8 cellular contexts compared by ENCODE assay signal in genomic region chr14:35044939-35045797, GRCh38. TPM values are rescaled to one million over a fixed set of nuclear protein-coding genes. Genes with fewer than 3 reads are reported as not detected.
DNase-seq lines count a peak whose midpoint lies in the region; ATAC-seq and FAIRE-seq lines count a peak whose summit lies in the region.

No MANE protein-coding gene starts in this region.

- peaks cover 2% of the 10 kb centered on the region for H3K36me3 Mint-ChIP-seq in activated naive CD4-positive, alpha-beta T cell treated with anti-CD3 and anti-CD28 coated beads for 36 hours (ENCODE audit: low read depth)
- peaks cover 8% of the 10 kb centered on the region for H3K36me3 Mint-ChIP-seq in activated T-helper 1 cell treated with anti-CD3 and anti-CD28 coated beads, Interleukin-12 subunit alpha, Interleukin-12 subunit beta, Interleukin-2, Interleukin-4 antibody, amounts not matched to agents 30 ng/mL and 10 ng/mL and 1 ng/mL, durations not matched to agents 14 hours and 24 hours and 36 hours (ENCODE audit: low read depth)

- ATAC-seq in right cardiac atrium (no peak), HG02759 (IDR thresholded peaks at IDR 0.05; ENCODE audit: unreplicated experiment) (no peak)

- peak overlapping the region; percentile 91 for H3K27ac ChIP-seq in right cardiac atrium (ENCODE audit: low read length)
- peak overlapping the region; percentile 96 to 100 for H3K27ac ChIP-seq in small intestine (ENCODE audit: low read depth in 1 of 2, low read length in 1 of 2)

- intact Hi-C loops in activated naive CD4-positive, alpha-beta T cell treated with anti-CD3 and anti-CD28 coated beads for 36 hours (cut with micrococcal nuclease) = loop anchor here (5.0 to 10.0 kb wide), 8 partner anchors 328 to 1270 kb away; partner anchors contain the start of genes BRMS1L, EAPP, RALGAPA1 and SPTSSA
- intact Hi-C loops in activated T-helper 1 cell treated with anti-CD3 and anti-CD28 coated beads, Interleukin-12 subunit alpha, Interleukin-12 subunit beta, Interleukin-2, Interleukin-4 antibody, amounts not matched to agents 30 ng/mL and 10 ng/mL and 1 ng/mL, durations not matched to agents 14 hours and 24 hours and 36 hours (cut with micrococcal nuclease) = loop anchor here (2.0 to 5.0 kb wide), 4 partner anchors 36 to 782 kb away; partner anchors contain the start of genes BRMS1L, CFL2 and EAPP
- intact Hi-C loops in right cardiac atrium (cut with DNase I) = no loop called here

- no peaks in the 10 kb centered on the region for H3K9me3 Mint-ChIP-seq in activated naive CD4-positive, alpha-beta T cell treated with anti-CD3 and anti-CD28 coated beads for 36 hours
- no peaks in the 10 kb centered on the region for H3K9me3 Mint-ChIP-seq in activated T-helper 1 cell treated with anti-CD3 and anti-CD28 coated beads, Interleukin-12 subunit alpha, Interleukin-12 subunit beta, Interleukin-2, Interleukin-4 antibody, amounts not matched to agents 30 ng/mL and 10 ng/mL and 1 ng/mL, durations not matched to agents 14 hours and 24 hours and 36 hours

- H3K4me3 ChIP-seq in right cardiac atrium (ENCODE audit: low read length) (peak overlapping the region; percentile 71), small intestine (ENCODE audit: low read depth in 1 of 2, low read length in 2 of 2) (peak overlapping the region; percentile 51 to 68)

- WGBS in right cardiac atrium = 17% methylated on average over 8 of the region's 8 CpGs
- WGBS in small intestine, 3 donors = 13 to 20% (median 18%) methylated on average over 8 of the region's 8 CpGs

- H3K36me3 ChIP-seq in small intestine (ENCODE audit: control insufficient read depth in 2 of 2, insufficient read depth in 2 of 2, low read length in 2 of 2) = no peaks in the 10 kb centered on the region

- no peaks in the 10 kb centered on the region for H3K4me1 ChIP-seq in right cardiac atrium (ENCODE audit: control insufficient read depth, insufficient read depth, low read length)
- H3K4me1 ChIP-seq in small intestine (ENCODE audit: control insufficient read depth in 2 of 2, insufficient read depth in 1 of 2, low read depth in 1 of 2, low read length in 1 of 2) = peaks cover 0 to 6% of the 10 kb centered on the region in 2 donors

- peak; percentile 58 for DNase-seq in activated naive CD4-positive, alpha-beta T cell treated with anti-CD3 and anti-CD28 coated beads for 36 hours
- DNase-seq in activated naive CD4-positive, alpha-beta T cell treated with anti-CD3 and anti-CD28 coated beads, Interleukin-2, amount 50 U/mL, for 16 hours = no peak
- DNase-seq in activated T-helper 1 cell treated with anti-CD3 and anti-CD28 coated beads, Interleukin-12 subunit alpha, Interleukin-12 subunit beta, Interleukin-2, Interleukin-4 antibody, amounts not matched to agents 30 ng/mL and 10 ng/mL and 1 ng/mL, durations not matched to agents 14 hours and 24 hours and 36 hours (ENCODE audit: low spot score) = no peak
- no peak for DNase-seq in right cardiac atrium
- DNase-seq in small intestine = no peak
- no peak for DNase-seq in NCI-H82 (lab: John Stamatoyannopoulos, UW)
- DNase-seq in SIG-M5 treated with dmso at 0.1 percent for 504 hours (lab: John Stamatoyannopoulos, UW; ENCODE audit: unreplicated experiment) = no peak

- FAIRE-seq in small intestine (lab: Jason Lieb, UNC) = no peak

- peak overlapping the region; percentile 98 for H3K27ac Mint-ChIP-seq in activated naive CD4-positive, alpha-beta T cell treated with anti-CD3 and anti-CD28 coated beads for 36 hours
- H3K27ac Mint-ChIP-seq in activated T-helper 1 cell treated with anti-CD3 and anti-CD28 coated beads, Interleukin-12 subunit alpha, Interleukin-12 subunit beta, Interleukin-2, Interleukin-4 antibody, amounts not matched to agents 30 ng/mL and 10 ng/mL and 1 ng/mL, durations not matched to agents 14 hours and 24 hours and 36 hours = peak overlapping the region; percentile 96

- no peaks in the 10 kb centered on the region for H3K9me3 ChIP-seq in right cardiac atrium (ENCODE audit: control insufficient read depth, low read length)
- H3K9me3 ChIP-seq in small intestine (ENCODE audit: control insufficient read depth, low read depth) = no peaks in the 10 kb centered on the region

- H3K27me3 ChIP-seq in right cardiac atrium (ENCODE audit: control insufficient read depth, insufficient read depth) = no peaks in the 10 kb centered on the region
- H3K27me3 ChIP-seq in small intestine (ENCODE audit: control insufficient read depth in 2 of 2, insufficient read depth in 2 of 2, low read length in 2 of 2) = no peaks in the 10 kb centered on the region

- CTCF ChIA-PET in activated naive CD4-positive, alpha-beta T cell treated with anti-CD3 and anti-CD28 coated beads for 36 hours (lab: Charles Lee) = interaction anchor here (0.7 to 1.0 kb wide), 4 partner anchors 9 to 78 kb away, joined by 3 to 4 read pairs (median 4); no protein-coding TSS in a partner anchor

- H3K4me3 Mint-ChIP-seq in activated naive CD4-positive, alpha-beta T cell treated with anti-CD3 and anti-CD28 coated beads for 36 hours = peak overlapping the region; percentile 89
- peak overlapping the region; percentile 88 for H3K4me3 Mint-ChIP-seq in activated T-helper 1 cell treated with anti-CD3 and anti-CD28 coated beads, Interleukin-12 subunit alpha, Interleukin-12 subunit beta, Interleukin-2, Interleukin-4 antibody, amounts not matched to agents 30 ng/mL and 10 ng/mL and 1 ng/mL, durations not matched to agents 14 hours and 24 hours and 36 hours

- H3K27me3 Mint-ChIP-seq in activated naive CD4-positive, alpha-beta T cell treated with anti-CD3 and anti-CD28 coated beads for 36 hours (ENCODE audit: low read depth) = no peaks in the 10 kb centered on the region
- no peaks in the 10 kb centered on the region for H3K27me3 Mint-ChIP-seq in activated T-helper 1 cell treated with anti-CD3 and anti-CD28 coated beads, Interleukin-12 subunit alpha, Interleukin-12 subunit beta, Interleukin-2, Interleukin-4 antibody, amounts not matched to agents 30 ng/mL and 10 ng/mL and 1 ng/mL, durations not matched to agents 14 hours and 24 hours and 36 hours (ENCODE audit: insufficient read depth)

- peaks cover 25% of the 10 kb centered on the region for H3K4me1 Mint-ChIP-seq in activated naive CD4-positive, alpha-beta T cell treated with anti-CD3 and anti-CD28 coated beads for 36 hours (ENCODE audit: low read depth)
- peaks cover 32% of the 10 kb centered on the region for H3K4me1 Mint-ChIP-seq in activated T-helper 1 cell treated with anti-CD3 and anti-CD28 coated beads, Interleukin-12 subunit alpha, Interleukin-12 subunit beta, Interleukin-2, Interleukin-4 antibody, amounts not matched to agents 30 ng/mL and 10 ng/mL and 1 ng/mL, durations not matched to agents 14 hours and 24 hours and 36 hours (ENCODE audit: low read depth)

RNA-seq across cellular contexts. Expression of gene FAM177A1, which starts 0.9 kb away (rescaled TPM):
- 10 to 100 TPM; 55.0 to 58.5 TPM for total RNA-seq in activated naive CD4-positive, alpha-beta T cell treated with anti-CD3 and anti-CD28 coated beads for 36 hours
- 43.2 and 46.3 TPM in 2 replicates for total RNA-seq in activated T-helper 1 cell treated with anti-CD3 and anti-CD28 coated beads, Interleukin-12 subunit alpha, Interleukin-12 subunit beta, Interleukin-2, Interleukin-4 antibody, amounts not matched to agents 30 ng/mL and 10 ng/mL and 1 ng/mL, durations not matched to agents 14 hours and 24 hours and 36 hours
- total RNA-seq in right cardiac atrium = 10 to 100 TPM; 54.2 to 86.2 (median 66.2) TPM
- 54.1 TPM for polyA plus RNA-seq in right cardiac atrium
- polyA plus RNA-seq in small intestine = 100 to 1,000 TPM in 1 of 3 donors, 10 to 100 TPM in 2; 47.7 to 111 (median 82.4) TPM

Comparison
In these comparisons a context has a peak if more than half of its experiments do, and no peak if none do; other contexts are left out.
1. intact Hi-C loops: an anchor here in activated naive CD4-positive, alpha-beta T cell treated with anti-CD3 and anti-CD28 coated beads for 36 hours (5.0 to 10.0 kb wide) and activated T-helper 1 cell treated with anti-CD3 and anti-CD28 coated beads, Interleukin-12 subunit alpha, Interleukin-12 subunit beta, Interleukin-2, Interleukin-4 antibody, amounts not matched to agents 30 ng/mL and 10 ng/mL and 1 ng/mL, durations not matched to agents 14 hours and 24 hours and 36 hours (2.0 to 5.0 kb wide); none called in right cardiac atrium.